13 cellular contexts compared by ENCODE assay signal in the genomic region with DNA sequence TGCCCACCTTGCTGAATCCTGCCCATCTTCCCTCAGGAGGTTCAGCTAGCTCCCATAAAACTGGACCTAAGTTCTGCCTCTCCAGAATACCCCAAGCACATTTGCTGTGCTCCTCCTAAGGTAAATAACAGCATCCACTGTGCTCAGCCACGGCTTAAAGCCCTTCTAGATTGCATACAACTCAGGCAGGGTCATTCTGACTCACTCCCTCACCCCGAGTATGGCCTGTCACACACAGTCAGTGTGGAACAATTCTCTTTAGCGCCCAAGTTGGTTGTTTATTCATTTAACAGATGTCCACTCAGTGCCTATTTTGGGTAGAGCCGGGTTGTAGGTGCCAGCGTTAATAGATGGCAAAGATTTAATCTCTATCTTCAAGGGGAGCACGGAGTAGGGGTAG.
A peak's percentile ranks its signal among the peaks of the same experiment; 100 is the strongest.
DNase-seq lines count a peak whose midpoint lies in the region; ATAC-seq and TF ChIP-seq lines count a peak whose summit lies in the region.
"Had no signal": no experiment of that assay in that cellular context is flagged by ENCODE, and none has a peak within 500 bp of the region (broad histone marks: within the 10 kb centered on the region; RNA-seq: fewer than 3 reads in every experiment).

No MANE protein-coding gene starts in this region.

- no peak overlapping the region for H3K27ac Mint-ChIP-seq in MCF 10A (ENCODE audit: low read depth, unreplicated experiment)

- POLR2A ChIA-PET in MCF 10A (lab: Yijun Ruan, JAX), result no interaction called here

- no peaks in the 10 kb centered on the region for H3K9me3 Mint-ChIP-seq in MCF 10A (ENCODE audit: unreplicated experiment)

- no peak for TF ChIP-seq CTCF in MCF 10A (IDR thresholded peaks at IDR 0.05; ENCODE audit: unreplicated experiment)
- TF ChIP-seq CTCF in breast epithelium (IDR thresholded peaks at IDR 0.05), result no peak
- no peak for TF ChIP-seq CTCF in left lung (IDR thresholded peaks at IDR 0.05)

- DNase-seq in MCF 10A (ENCODE audit: unreplicated experiment), result peak; percentile 26
- no peak for DNase-seq in breast epithelium (ENCODE audit: low spot score in 2 of 2)
- DNase-seq in glomerular visceral epithelial cell (ENCODE audit: extremely low spot score), result peak; percentile 26
- DNase-seq in left lung, result no peak
- DNase-seq in NCI-H82 (lab: John Stamatoyannopoulos, UW), result no peak
- no peak for DNase-seq in SKM-1 (lab: John Stamatoyannopoulos, UW; ENCODE audit: unreplicated experiment)
- DNase-seq: mesendoderm; NCI-H2107; NK-92 treated with Interleukin-12 subunit alpha and Interleukin-12 subunit beta, amount 100 ng/mL, for 24 hours; uterus had no signal

- H3K4me1 ChIP-seq in breast epithelium (no peaks in the 10 kb centered on the region), left lung (no peaks in the 10 kb centered on the region)
- H3K4me1 ChIP-seq: parathyroid adenoma, uterus had no signal

- H3K36me3 Mint-ChIP-seq in MCF 10A (ENCODE audit: insufficient read depth, unreplicated experiment), result no peaks in the 10 kb centered on the region

- BruUV-seq in MCF 10A (replicated peaks; lab: Mats Ljungman, UMichigan), result no TSS peak

- intact Hi-C loops in MCF 10A (cut with micrococcal nuclease) (no loop called here), breast epithelium (cut with DNase I; ENCODE audit: low total_unique reads) (no loop called here), left lung (cut with DNase I) (no loop called here)

- H3K36me3 ChIP-seq in breast epithelium, result no peaks in the 10 kb centered on the region
- peaks cover 0 to 14% of the 10 kb centered on the region in 2 donors for H3K36me3 ChIP-seq in left lung
- H3K36me3 ChIP-seq: uterus had no signal

- H3K27ac ChIP-seq in breast epithelium (no peak overlapping the region), left lung (no peak overlapping the region)
- H3K27ac ChIP-seq: parathyroid adenoma, uterus had no signal

- CTCF ChIA-PET in MCF 10A (lab: Yijun Ruan, JAX), result no interaction called here

- H3K4me1 Mint-ChIP-seq in MCF 10A (ENCODE audit: insufficient read depth, unreplicated experiment), result peaks cover 19% of the 10 kb centered on the region

- H3K4me3 ChIP-seq in breast epithelium (no peak overlapping the region), left lung (no peak overlapping the region)
- H3K4me3 ChIP-seq: uterus had no signal

- no peaks in the 10 kb centered on the region for H3K27me3 Mint-ChIP-seq in MCF 10A (ENCODE audit: insufficient read depth, unreplicated experiment)

- ATAC-seq in SK-N-SH treated with all-trans-retinoic acid at 6 μM for 48 hours, result peak; percentile 48; the same call in 2 of the 3 replicates
- no peak for ATAC-seq in left lung
- no peak for ATAC-seq in HG03439 (IDR thresholded peaks at IDR 0.05; ENCODE audit: unreplicated experiment)

- H3K9me3 ChIP-seq in breast epithelium, result no peaks in the 10 kb centered on the region
- H3K9me3 ChIP-seq in left lung, result no peaks in the 10 kb centered on the region
- H3K9me3 ChIP-seq: uterus had no signal

- no peak for TF ChIP-seq POLR2A in breast epithelium (IDR thresholded peaks at IDR 0.05)

- H3K27me3 ChIP-seq in breast epithelium (no peaks in the 10 kb centered on the region), left lung (no peaks in the 10 kb centered on the region)
- H3K27me3 ChIP-seq: uterus had no signal

- H3K4me3 Mint-ChIP-seq in MCF 10A (ENCODE audit: unreplicated experiment), result no peak overlapping the region

TF ChIP-seq in SK-N-SH treated with all-trans-retinoic acid at 6 μM for 48 hours, 23 proteins besides CTCF, POLR2A, EP300 and RAD21:
- TF ChIP-seq CREB5 (CRISPR knock-in tag; IDR thresholded peaks at IDR 0.05; ENCODE audit: low read depth) (no peak), ZNF565 (CRISPR knock-in tag; conservative IDR thresholded peaks at IDR 0.05; ENCODE audit: low read depth) (no peak), SNAI2 (CRISPR knock-in tag; IDR thresholded peaks at IDR 0.05) (no peak), OSR1 (CRISPR knock-in tag; IDR thresholded peaks at IDR 0.05) (no peak), CSDC2 (CRISPR knock-in tag; IDR thresholded peaks at IDR 0.05) (no peak), ZNF8 (CRISPR knock-in tag; IDR thresholded peaks at IDR 0.05) (no peak), RARB (CRISPR knock-in tag; IDR thresholded peaks at IDR 0.05) (no peak)
- TF ChIP-seq, protein P1, sequence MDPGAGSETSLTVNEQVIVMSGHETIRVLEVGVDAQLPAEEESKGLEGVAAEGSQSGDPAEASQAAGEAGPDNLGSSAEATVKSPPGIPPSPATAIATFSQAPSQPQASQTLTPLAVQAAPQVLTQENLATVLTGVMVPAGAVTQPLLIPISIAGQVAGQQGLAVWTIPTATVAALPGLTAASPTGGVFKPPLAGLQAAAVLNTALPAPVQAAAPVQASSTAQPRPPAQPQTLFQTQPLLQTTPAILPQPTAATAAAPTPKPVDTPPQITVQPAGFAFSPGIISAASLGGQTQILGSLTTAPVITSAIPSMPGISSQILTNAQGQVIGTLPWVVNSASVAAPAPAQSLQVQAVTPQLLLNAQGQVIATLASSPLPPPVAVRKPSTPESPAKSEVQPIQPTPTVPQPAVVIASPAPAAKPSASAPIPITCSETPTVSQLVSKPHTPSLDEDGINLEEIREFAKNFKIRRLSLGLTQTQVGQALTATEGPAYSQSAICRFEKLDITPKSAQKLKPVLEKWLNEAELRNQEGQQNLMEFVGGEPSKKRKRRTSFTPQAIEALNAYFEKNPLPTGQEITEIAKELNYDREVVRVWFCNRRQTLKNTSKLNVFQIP (CRISPR knock-in tag; IDR thresholded peaks at IDR 0.05; ENCODE audit: borderline replicate concordance, low read depth), result no peak

Comparison
In these comparisons a context has a peak if more than half of its experiments do, and no peak if none do; other contexts are left out.
1. DNase-seq: peak in MCF 10A (single experiment) and glomerular visceral epithelial cell (single experiment); none in breast epithelium (0 of 2), left lung (0 of 2), NCI-H82 (single experiment) and SKM-1 (single experiment).